Comparison of ENCODE assay signal across 11 cellular contexts in the genomic region with DNA sequence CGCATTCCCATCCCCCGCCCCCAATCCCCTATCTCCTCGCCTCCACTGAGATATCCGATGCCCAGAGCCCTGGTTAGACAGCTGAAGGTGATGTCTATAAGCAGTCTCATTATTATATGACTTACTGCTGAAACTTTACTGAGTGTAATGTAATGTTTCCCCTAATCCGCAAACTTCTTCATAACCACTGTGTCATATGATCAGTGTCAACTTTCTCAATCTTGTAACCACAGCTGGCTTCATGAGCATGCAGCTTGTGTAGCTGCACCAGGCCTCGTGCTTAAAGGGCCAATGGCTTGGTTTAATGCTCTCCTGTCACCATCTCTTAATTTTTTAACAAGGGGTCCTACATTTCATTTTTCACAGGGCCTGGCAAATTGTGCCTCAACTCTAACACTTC. TPM values are rescaled to one million over a fixed set of nuclear protein-coding genes. Genes with fewer than 3 reads are reported as not detected.
DNase-seq lines count a peak whose midpoint lies in the region; TF ChIP-seq lines count a peak whose summit lies in the region.
"Had no signal": no experiment of that assay in that cellular context is flagged by ENCODE, and none has a peak within 500 bp of the region (broad histone marks: within the 10 kb centered on the region; RNA-seq: fewer than 3 reads in every experiment).

No MANE protein-coding gene starts in this region.

- in situ Hi-C loops in astrocyte of the spinal cord (cut with HindIII; ENCODE audit: low sequenced_read_pairs) = no loop called here

- no peaks in the 10 kb centered on the region for H3K27me3 Mint-ChIP-seq in activated CD4-positive, alpha-beta T cell treated with anti-CD3 and anti-CD28 coated beads, Interleukin-2, amount 10 ng/mL, durations not matched to agents 24 days and 14 days

- H3K9me3 Mint-ChIP-seq in activated CD4-positive, alpha-beta T cell treated with anti-CD3 and anti-CD28 coated beads, Interleukin-2, amount 10 ng/mL, durations not matched to agents 24 days and 14 days = no peaks in the 10 kb centered on the region

- no peak overlapping the region for H3K4me3 Mint-ChIP-seq in activated CD4-positive, alpha-beta T cell treated with anti-CD3 and anti-CD28 coated beads, Interleukin-2, amount 10 ng/mL, durations not matched to agents 24 days and 14 days

- peak; percentile 75 for DNase-seq in activated CD4-positive, alpha-beta T cell treated with anti-CD3 and anti-CD28 coated beads, Interleukin-2, amount 10 ng/mL, durations not matched to agents 24 days and 14 days
- DNase-seq in activated CD4-positive, alpha-beta T cell treated with anti-CD3 and anti-CD28 coated beads, Interleukin-2, amount 50 U/mL, for 4 hours = no peak
- DNase-seq in Kasumi-1 (lab: John Stamatoyannopoulos, UW) = peak; percentile 80 to 84
- peak; percentile 29 for DNase-seq in astrocyte of the spinal cord (ENCODE audit: low read depth, low spot score)
- DNase-seq in retinal pigment epithelial cell (ENCODE audit: low read depth) = peak; percentile 43
- DNase-seq in NCI-H748 treated with DMSO at 0.1 percent for 48 hours (lab: John Stamatoyannopoulos, UW) = no peak
- no peak for DNase-seq in SHP77 (lab: John Stamatoyannopoulos, UW)
- DNase-seq in cerebellar nuclear complex (lab: John Stamatoyannopoulos, UW) = no peak
- DNase-seq: ACHN had no signal

- TF ChIP-seq CTCF in astrocyte of the spinal cord (IDR thresholded peaks at IDR 0.05; ENCODE audit: low read depth, low read length) (no peak), retinal pigment epithelial cell (conservative IDR thresholded peaks at IDR 0.05; ENCODE audit: low read depth, low read length) (no peak)

- H3K27ac Mint-ChIP-seq in activated CD4-positive, alpha-beta T cell treated with anti-CD3 and anti-CD28 coated beads, Interleukin-2, amount 10 ng/mL, durations not matched to agents 24 days and 14 days = no peak overlapping the region

- H3K36me3 Mint-ChIP-seq in activated CD4-positive, alpha-beta T cell treated with anti-CD3 and anti-CD28 coated beads, Interleukin-2, amount 10 ng/mL, durations not matched to agents 24 days and 14 days (ENCODE audit: low read depth) = no peaks in the 10 kb centered on the region

- H3K4me1 Mint-ChIP-seq in activated CD4-positive, alpha-beta T cell treated with anti-CD3 and anti-CD28 coated beads, Interleukin-2, amount 10 ng/mL, durations not matched to agents 24 days and 14 days = peaks cover 15% of the 10 kb centered on the region

- H3K4me3 ChIP-seq in astrocyte of the spinal cord (ENCODE audit: low read depth, low read length) (no peak overlapping the region), retinal pigment epithelial cell (ENCODE audit: low read length) (no peak overlapping the region)

- intact Hi-C loops in activated CD4-positive, alpha-beta T cell treated with anti-CD3 and anti-CD28 coated beads, Interleukin-2, amount 10 ng/mL, durations not matched to agents 24 days and 14 days (cut with micrococcal nuclease) = no loop called here

RNA-seq across cellular contexts. Expression of gene ASIP, which starts 8.1 kb away (rescaled TPM):
- total RNA-seq in activated CD4-positive, alpha-beta T cell treated with anti-CD3 and anti-CD28 coated beads, Interleukin-2, amount 10 ng/mL, durations not matched to agents 24 days and 14 days = not detected in 2 replicates
- total RNA-seq: cerebellum, pulmonary artery endothelial cell had no signal

RNA-seq across cellular contexts. Expression of gene AHCY, which starts 53.9 kb away (rescaled TPM):
- total RNA-seq in activated CD4-positive, alpha-beta T cell treated with anti-CD3 and anti-CD28 coated beads, Interleukin-2, amount 10 ng/mL, durations not matched to agents 24 days and 14 days = 153 and 154 TPM in 2 replicates

Comparison
In these comparisons a context has a peak if more than half of its experiments do, and no peak if none do; other contexts are left out.
1. DNase-seq: peak in activated CD4-positive, alpha-beta T cell treated with anti-CD3 and anti-CD28 coated beads, Interleukin-2, amount 10 ng/mL, durations not matched to agents 24 days and 14 days (single experiment), Kasumi-1 (2 of 2), astrocyte of the spinal cord (single experiment) and retinal pigment epithelial cell (single experiment); none in activated CD4-positive, alpha-beta T cell treated with anti-CD3 and anti-CD28 coated beads, Interleukin-2, amount 50 U/mL, for 4 hours (0 of 2), NCI-H748 treated with DMSO at 0.1 percent for 48 hours (single experiment), SHP77 (0 of 2) and cerebellar nuclear complex (0 of 2).